ENCODE assay signal across 8 cellular contexts in the genomic region with DNA sequence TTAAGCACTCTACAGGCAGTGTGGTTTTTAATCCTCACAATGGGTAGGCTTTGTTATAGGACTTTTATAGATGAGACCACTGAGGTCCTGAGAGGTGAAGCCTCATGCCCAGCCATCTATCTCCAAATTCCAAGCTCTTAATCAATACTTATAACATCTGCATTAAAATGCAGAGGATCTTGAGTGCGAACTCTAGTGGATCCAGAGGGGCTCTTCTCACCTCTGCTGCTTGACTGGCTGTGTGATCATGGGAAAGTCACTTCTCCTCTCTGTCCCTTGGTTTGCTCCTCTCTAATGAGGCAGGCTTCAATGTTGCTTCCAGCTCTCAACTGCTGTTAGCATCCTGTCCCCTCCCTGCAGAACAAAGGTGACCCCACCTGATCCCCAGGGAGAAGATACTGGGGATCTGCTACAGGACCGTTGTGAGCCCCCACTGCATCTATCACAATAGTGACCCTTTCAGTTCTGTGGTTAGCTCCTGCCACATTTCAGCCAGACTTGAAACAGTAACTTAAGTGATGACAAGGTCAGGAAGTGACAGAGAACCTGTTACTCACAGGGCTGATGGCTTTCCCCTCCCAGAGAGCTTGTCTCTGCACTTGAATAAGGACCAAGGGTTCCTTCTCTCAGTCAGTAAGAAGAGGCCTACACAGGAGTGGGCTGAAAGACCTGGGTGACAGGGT. TPM values are rescaled to one million over a fixed set of nuclear protein-coding genes. Genes with fewer than 3 reads are reported as not detected.
DNase-seq lines count a peak whose midpoint lies in the region; ATAC-seq lines count a peak whose summit lies in the region.

No MANE protein-coding gene starts in this region.

- peak overlapping the region; percentile 92 for H3K4me3 Mint-ChIP-seq in activated naive CD4-positive, alpha-beta T cell treated with anti-CD3 and anti-CD28 coated beads, Interleukin-2, amount 10 ng/mL, durations not matched to agents 7 days and 5 days

- no peaks in the 10 kb centered on the region for H3K9me3 ChIP-seq in neuron (ENCODE audit: low read length)

- H3K27me3 Mint-ChIP-seq in activated naive CD4-positive, alpha-beta T cell treated with anti-CD3 and anti-CD28 coated beads, Interleukin-2, amount 10 ng/mL, durations not matched to agents 7 days and 5 days, result peaks cover 14% of the 10 kb centered on the region

- peak; percentile 27 for DNase-seq in activated naive CD4-positive, alpha-beta T cell treated with anti-CD3 and anti-CD28 coated beads, Interleukin-2, amount 10 ng/mL, durations not matched to agents 7 days and 5 days
- DNase-seq in NCI-H2196 (lab: John Stamatoyannopoulos, UW; ENCODE audit: unreplicated experiment) (no peak), cerebellum (ENCODE audit: low spot score) (no peak), cerebellar cortex (ENCODE audit: low spot score) (no peak)
- DNase-seq in activated effector memory CD4-positive, alpha-beta T cell treated with Interleukin-2 at 50 U/mL for 16 hours, result no peak

- peaks cover 8% of the 10 kb centered on the region for H3K4me1 ChIP-seq in neuron (ENCODE audit: insufficient read depth, low read length)

- ATAC-seq in GM18520 (IDR thresholded peaks at IDR 0.05; ENCODE audit: unreplicated experiment) (peak; percentile 62), HG03196 (IDR thresholded peaks at IDR 0.05; ENCODE audit: unreplicated experiment) (peak; percentile 68)

- no peaks in the 10 kb centered on the region for H3K36me3 ChIP-seq in neuron (ENCODE audit: insufficient read depth, low read length)

- peak overlapping the region; percentile 83 for H3K27ac Mint-ChIP-seq in activated naive CD4-positive, alpha-beta T cell treated with anti-CD3 and anti-CD28 coated beads, Interleukin-2, amount 10 ng/mL, durations not matched to agents 7 days and 5 days

- peaks cover 26% of the 10 kb centered on the region for H3K4me1 Mint-ChIP-seq in activated naive CD4-positive, alpha-beta T cell treated with anti-CD3 and anti-CD28 coated beads, Interleukin-2, amount 10 ng/mL, durations not matched to agents 7 days and 5 days

- CTCF ChIA-PET in activated naive CD4-positive, alpha-beta T cell treated with anti-CD3 and anti-CD28 coated beads, Interleukin-2, amount 10 ng/mL, durations not matched to agents 7 days and 5 days (lab: Charles Lee), result interaction anchor here (0.6 to 4.5 kb wide), 16 partner anchors 9 to 172 kb away, joined by 3 to 43 read pairs (median 5); a partner anchor contains a TSS

- peaks cover 49% of the 10 kb centered on the region for H3K27me3 ChIP-seq in neuron (ENCODE audit: insufficient read depth, low read length)

- no peak overlapping the region for H3K4me3 ChIP-seq in neuron (ENCODE audit: low read length)

- H3K36me3 Mint-ChIP-seq in activated naive CD4-positive, alpha-beta T cell treated with anti-CD3 and anti-CD28 coated beads, Interleukin-2, amount 10 ng/mL, durations not matched to agents 7 days and 5 days, result peaks cover 1% of the 10 kb centered on the region

- H3K9me3 Mint-ChIP-seq in activated naive CD4-positive, alpha-beta T cell treated with anti-CD3 and anti-CD28 coated beads, Interleukin-2, amount 10 ng/mL, durations not matched to agents 7 days and 5 days, result no peaks in the 10 kb centered on the region

- peak overlapping the region; percentile 97 for H2AFZ ChIP-seq in neuron (ENCODE audit: low read depth, low read length)

RNA-seq across cellular contexts. Expression of a gene that starts 1.3 kb away (rescaled TPM):
- total RNA-seq in cerebellum, result 6.4 TPM
